Comparison of ENCODE assay signal across 5 cellular contexts in genomic region chr2:233617476-233617875, GRCh38. TPM values are rescaled to one million over a fixed set of nuclear protein-coding genes. Genes with fewer than 3 reads are reported as not detected.
"Had no signal": no experiment of that assay in that cellular context is flagged by ENCODE, and none has a peak within 500 bp of the region (broad histone marks: within the 10 kb centered on the region; RNA-seq: fewer than 3 reads in every experiment).

UGT1A8 (plus strand) TSS chr2:233617633; CDS start chr2:233617708, 75 bp downstream.

RNA-seq across cellular contexts. Expression of gene UGT1A8, which starts in this region (rescaled TPM):
- total RNA-seq: HepG2, IMR-90, Right ventricle myocardium inferior, RPMI7951, SJCRH30 had no signal
- polyA plus RNA-seq: HepG2, IMR-90 had no signal
